Comparison of ENCODE assay signal across 29 cellular contexts in genomic region chr1:48930011-48930410, GRCh38.
"Had no signal": no experiment of that assay in that cellular context is flagged by ENCODE, and none has a peak within 500 bp of the region (broad histone marks: within the 10 kb centered on the region; RNA-seq: fewer than 3 reads in every experiment).

No MANE protein-coding gene starts in this region.

- H3K27me3 ChIP-seq: adrenal gland, breast epithelium, cardiac muscle cell, dorsolateral prefrontal cortex had no signal

- DNase-seq: activated CD4-positive, alpha-beta memory T cell treated with anti-CD3 and anti-CD28 coated beads for 36 hours; activated CD4-positive, alpha-beta T cell treated with anti-CD3 and anti-CD28 coated beads for 36 hours; activated CD4-positive, alpha-beta T cell treated with anti-CD3 and anti-CD28 coated beads, Interleukin-2, amount 10 ng/mL, durations not matched to agents 24 days and 14 days; activated CD4-positive, CD25-positive, alpha-beta regulatory T cell; activated CD4-positive, CD25-positive, alpha-beta regulatory T cell treated with anti-CD3 and anti-CD28 coated beads, Interleukin-2, amount 50 U/mL, for 72 hours; activated CD8-positive, alpha-beta memory T cell treated with anti-CD3 and anti-CD28 coated beads, Interleukin-2, amount 10 ng/mL, durations not matched to agents 7 days and 5 days; activated CD8-positive, alpha-beta memory T cell treated with anti-CD3 and anti-CD28 coated beads, Interleukin-2, amount 50 U/mL, for 4 hours; activated CD8-positive, alpha-beta T cell treated with anti-CD3 and anti-CD28 coated beads, Interleukin-2, amount 10 ng/mL, durations not matched to agents 7 days and 5 days; activated effector memory CD4-positive, alpha-beta T cell treated with anti-CD3 and anti-CD28 coated beads, Interleukin-2, amount 50 U/mL, for 16 hours; activated naive CD4-positive, alpha-beta T cell treated with anti-CD3 and anti-CD28 coated beads for 36 hours; activated naive CD8-positive, alpha-beta T cell treated with anti-CD3 and anti-CD28 coated beads for 36 hours; activated naive CD8-positive, alpha-beta T cell treated with anti-CD3 and anti-CD28 coated beads, Interleukin-2, amount 50 U/mL, for 24 hours; activated T-cell treated with anti-CD3 and anti-CD28 coated beads, Interleukin-2, amount 50 U/mL, for 1 hour; activated T-cell treated with anti-CD3 and anti-CD28 coated beads, Interleukin-2, amount 50 U/mL, for 48 hours; adrenal gland; amygdala; aorta; dorsolateral prefrontal cortex; effector memory CD4-positive, alpha-beta T cell; endodermal cell; foreskin fibroblast; head of caudate nucleus; T-helper 17 cell; T1000 had no signal

- H3K4me3 ChIP-seq: adrenal gland, breast epithelium, cardiac muscle cell, coronary artery, dorsolateral prefrontal cortex had no signal

- FAIRE-seq: frontal cortex had no signal

- H3K4me1 ChIP-seq: breast epithelium had no signal

- H3K27ac ChIP-seq: adrenal gland, breast epithelium, cardiac muscle cell, coronary artery, dorsolateral prefrontal cortex had no signal

- ATAC-seq: activated CD4-positive, alpha-beta T cell treated with anti-CD3 and anti-CD28 coated beads for 36 hours; activated CD8-positive, alpha-beta memory T cell treated with anti-CD3 and anti-CD28 coated beads, Interleukin-2, amount 10 ng/mL, durations not matched to agents 7 days and 5 days; activated CD8-positive, alpha-beta T cell treated with anti-CD3 and anti-CD28 coated beads, Interleukin-2, amount 10 ng/mL, durations not matched to agents 7 days and 5 days; activated naive CD8-positive, alpha-beta T cell treated with anti-CD3 and anti-CD28 coated beads, Interleukin-2, amount 50 U/mL, for 24 hours; esophagus mucosa; T-helper 17 cell had no signal

- H3K9me3 ChIP-seq: adrenal gland, breast epithelium had no signal

- H3K36me3 ChIP-seq: adrenal gland, breast epithelium, cardiac muscle cell had no signal
